Comparison of ENCODE assay signal across 9 cellular contexts in the genomic region with DNA sequence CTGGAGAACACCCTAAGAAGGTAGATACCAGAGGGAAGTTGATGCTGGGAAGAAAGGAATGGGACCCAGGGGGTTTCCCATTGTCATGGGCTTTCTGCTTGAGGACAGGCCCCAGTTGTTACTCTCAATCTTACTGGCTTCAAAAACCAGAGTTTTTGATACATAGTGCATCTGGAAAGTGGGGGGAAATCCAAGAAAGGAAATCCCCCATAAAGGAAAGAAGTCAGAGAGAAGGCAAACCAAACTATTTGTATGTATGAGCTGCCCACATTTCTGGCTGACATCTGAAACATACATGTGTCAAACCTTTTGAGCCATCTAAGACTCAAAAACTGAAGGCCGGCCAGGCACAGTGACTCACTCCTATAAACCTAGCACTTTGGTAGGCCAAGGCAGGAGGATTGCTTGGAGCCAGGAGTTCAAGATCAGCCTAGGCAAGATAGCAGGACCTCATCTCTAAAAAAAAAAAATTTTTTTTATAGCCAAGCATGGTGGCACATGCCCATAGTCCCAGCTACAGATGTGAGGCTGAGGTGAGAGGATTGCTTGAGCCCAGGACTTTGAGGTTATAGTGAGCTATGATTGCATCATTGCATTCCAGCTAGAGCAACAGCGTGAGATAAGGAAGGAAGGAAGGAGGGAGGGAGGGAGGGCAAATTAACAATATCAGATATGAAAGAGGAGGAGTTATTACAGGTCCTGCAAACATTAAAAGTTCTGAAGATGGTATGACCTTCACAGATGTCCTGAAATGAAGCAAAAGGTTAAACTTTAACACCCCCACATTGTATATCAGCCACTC. TPM values are rescaled to one million over a fixed set of nuclear protein-coding genes. Genes with fewer than 3 reads are reported as not detected.
DNase-seq lines count a peak whose midpoint lies in the region; ATAC-seq and TF ChIP-seq lines count a peak whose summit lies in the region.
"Had no signal": no experiment of that assay in that cellular context is flagged by ENCODE, and none has a peak within 500 bp of the region (broad histone marks: within the 10 kb centered on the region; RNA-seq: fewer than 3 reads in every experiment).

No MANE protein-coding gene starts in this region.

- H3K79me2 ChIP-seq in GM23338 (replicated peaks; ENCODE audit: insufficient read depth), result no peaks in the 10 kb centered on the region

- H3K27me3 Mint-ChIP-seq in GM23338 (ENCODE audit: insufficient read depth, low read depth, poor library complexity), result peaks cover 8% of the 10 kb centered on the region

- no peak overlapping the region for H3K27ac ChIP-seq in GM23338 (ENCODE audit: low read depth)
- H3K27ac ChIP-seq: SK-N-MC had no signal

- POLR2A ChIA-PET in HEK293T (lab: Yijun Ruan, JAX), result no interaction called here

- H3K36me3 ChIP-seq in adipocyte (ENCODE audit: control insufficient read depth, insufficient read depth, low read length, severe bottlenecking) (no peaks in the 10 kb centered on the region), GM23338 (ENCODE audit: insufficient read depth) (no peaks in the 10 kb centered on the region)

- CTCF ChIA-PET in HEK293T (lab: Yijun Ruan, JAX), result interaction anchor here (0.6 to 1.0 kb wide), 3 partner anchors 11 to 153 kb away, joined by 3 read pairs; a partner anchor contains a TSS

- H3K9me3 Mint-ChIP-seq in GM23338, result peaks cover 10% of the 10 kb centered on the region

- H2AFZ ChIP-seq in GM23338, result no peak overlapping the region

- H3K4me3 ChIP-seq in adipocyte (ENCODE audit: low read length) (no peak overlapping the region), GM23338 (no peak overlapping the region)
- H3K4me3 ChIP-seq: SK-N-MC had no signal

- H3K4me2 ChIP-seq in GM23338, result no peak overlapping the region

- ATAC-seq in GM19351 (IDR thresholded peaks at IDR 0.05; ENCODE audit: unreplicated experiment) (peak; percentile 81), HG03280 (IDR thresholded peaks at IDR 0.05; ENCODE audit: unreplicated experiment) (peak; percentile 65), GM23338 (no peak)

- no peak for TF ChIP-seq CTCF in GM23338 (conservative IDR thresholded peaks at IDR 0.05; ENCODE audit: low read depth in 2 of 2)

- peaks cover 3% of the 10 kb centered on the region for H3K27me3 ChIP-seq in adipocyte (replicated peaks; ENCODE audit: control insufficient read depth, insufficient read depth, low read length)
- H3K27me3 ChIP-seq in GM23338 (ENCODE audit: insufficient read depth), result no peaks in the 10 kb centered on the region

- peak; percentile 70 for DNase-seq in CMK (ENCODE audit: low read depth)
- peak; percentile 23 for DNase-seq in adipocyte (ENCODE audit: low read depth)
- no peak for DNase-seq in HEK293T (ENCODE audit: extremely low spot score)
- DNase-seq in GM23338 (ENCODE audit: low spot score), result no peak
- no peak for DNase-seq in NK-92 (lab: John Stamatoyannopoulos, UW; ENCODE audit: unreplicated experiment)
- DNase-seq in putamen (ENCODE audit: low spot score), result no peak

- H3K9me2 ChIP-seq in GM23338 (ENCODE audit: insufficient read depth), result 0 out of 2 replicates have a peak, but pooled peaks cover 2% of the 10 kb centered on the region

- H3F3A ChIP-seq in GM23338 (replicated peaks; ENCODE audit: low read depth), result no peaks in the 10 kb centered on the region

- peaks cover 6% of the 10 kb centered on the region for H3K36me3 Mint-ChIP-seq in GM23338 (ENCODE audit: low read depth)

- H3K4me3 Mint-ChIP-seq in GM23338, result no peak overlapping the region

- H3K4me1 ChIP-seq in adipocyte (ENCODE audit: control insufficient read depth, insufficient read depth, low read length) (no peaks in the 10 kb centered on the region), GM23338 (ENCODE audit: insufficient read depth) (no peaks in the 10 kb centered on the region)

- peaks cover 4% of the 10 kb centered on the region for H3K4me1 Mint-ChIP-seq in GM23338

- no peaks in the 10 kb centered on the region for H3K9me3 ChIP-seq in adipocyte (ENCODE audit: control insufficient read depth, low read length)

- H3K27ac Mint-ChIP-seq in GM23338, result no peak overlapping the region

- H4K20me1 ChIP-seq in GM23338 (replicated peaks; ENCODE audit: insufficient read depth), result no peaks in the 10 kb centered on the region

- no peak overlapping the region for H3K9ac ChIP-seq in adipocyte (ENCODE audit: low read length)

TF ChIP-seq in HEK293T, 16 proteins besides CTCF, POLR2A, EP300 and RAD21:
- TF ChIP-seq HDGF (IDR thresholded peaks at IDR 0.05; ENCODE audit: borderline replicate concordance), result no peak
- TF ChIP-seq ARNT (IDR thresholded peaks at IDR 0.05), result no peak
- no peak for TF ChIP-seq TARDBP (IDR thresholded peaks at IDR 0.05)
- no peak for TF ChIP-seq ELF4 (IDR thresholded peaks at IDR 0.05)
- no peak for TF ChIP-seq LEF1 (IDR thresholded peaks at IDR 0.05; ENCODE audit: borderline replicate concordance)

TF ChIP-seq in GM23338, 12 proteins besides CTCF, POLR2A, EP300 and RAD21 (continues in another document):
- TF ChIP-seq STAT1 (IDR thresholded peaks at IDR 0.05; ENCODE audit: unreplicated experiment) (no peak), ZNF114 (CRISPR knock-in tag; IDR thresholded peaks at IDR 0.05) (no peak), EZH2 (IDR thresholded peaks at IDR 0.05; ENCODE audit: low read depth, unreplicated experiment) (no peak), JUNB (IDR thresholded peaks at IDR 0.05; ENCODE audit: unreplicated experiment) (no peak)
- TF ChIP-seq, protein P1, sequence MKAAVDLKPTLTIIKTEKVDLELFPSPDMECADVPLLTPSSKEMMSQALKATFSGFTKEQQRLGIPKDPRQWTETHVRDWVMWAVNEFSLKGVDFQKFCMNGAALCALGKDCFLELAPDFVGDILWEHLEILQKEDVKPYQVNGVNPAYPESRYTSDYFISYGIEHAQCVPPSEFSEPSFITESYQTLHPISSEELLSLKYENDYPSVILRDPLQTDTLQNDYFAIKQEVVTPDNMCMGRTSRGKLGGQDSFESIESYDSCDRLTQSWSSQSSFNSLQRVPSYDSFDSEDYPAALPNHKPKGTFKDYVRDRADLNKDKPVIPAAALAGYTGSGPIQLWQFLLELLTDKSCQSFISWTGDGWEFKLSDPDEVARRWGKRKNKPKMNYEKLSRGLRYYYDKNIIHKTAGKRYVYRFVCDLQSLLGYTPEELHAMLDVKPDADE (IDR thresholded peaks at IDR 0.05), result no peak
- TF ChIP-seq, protein P2, sequence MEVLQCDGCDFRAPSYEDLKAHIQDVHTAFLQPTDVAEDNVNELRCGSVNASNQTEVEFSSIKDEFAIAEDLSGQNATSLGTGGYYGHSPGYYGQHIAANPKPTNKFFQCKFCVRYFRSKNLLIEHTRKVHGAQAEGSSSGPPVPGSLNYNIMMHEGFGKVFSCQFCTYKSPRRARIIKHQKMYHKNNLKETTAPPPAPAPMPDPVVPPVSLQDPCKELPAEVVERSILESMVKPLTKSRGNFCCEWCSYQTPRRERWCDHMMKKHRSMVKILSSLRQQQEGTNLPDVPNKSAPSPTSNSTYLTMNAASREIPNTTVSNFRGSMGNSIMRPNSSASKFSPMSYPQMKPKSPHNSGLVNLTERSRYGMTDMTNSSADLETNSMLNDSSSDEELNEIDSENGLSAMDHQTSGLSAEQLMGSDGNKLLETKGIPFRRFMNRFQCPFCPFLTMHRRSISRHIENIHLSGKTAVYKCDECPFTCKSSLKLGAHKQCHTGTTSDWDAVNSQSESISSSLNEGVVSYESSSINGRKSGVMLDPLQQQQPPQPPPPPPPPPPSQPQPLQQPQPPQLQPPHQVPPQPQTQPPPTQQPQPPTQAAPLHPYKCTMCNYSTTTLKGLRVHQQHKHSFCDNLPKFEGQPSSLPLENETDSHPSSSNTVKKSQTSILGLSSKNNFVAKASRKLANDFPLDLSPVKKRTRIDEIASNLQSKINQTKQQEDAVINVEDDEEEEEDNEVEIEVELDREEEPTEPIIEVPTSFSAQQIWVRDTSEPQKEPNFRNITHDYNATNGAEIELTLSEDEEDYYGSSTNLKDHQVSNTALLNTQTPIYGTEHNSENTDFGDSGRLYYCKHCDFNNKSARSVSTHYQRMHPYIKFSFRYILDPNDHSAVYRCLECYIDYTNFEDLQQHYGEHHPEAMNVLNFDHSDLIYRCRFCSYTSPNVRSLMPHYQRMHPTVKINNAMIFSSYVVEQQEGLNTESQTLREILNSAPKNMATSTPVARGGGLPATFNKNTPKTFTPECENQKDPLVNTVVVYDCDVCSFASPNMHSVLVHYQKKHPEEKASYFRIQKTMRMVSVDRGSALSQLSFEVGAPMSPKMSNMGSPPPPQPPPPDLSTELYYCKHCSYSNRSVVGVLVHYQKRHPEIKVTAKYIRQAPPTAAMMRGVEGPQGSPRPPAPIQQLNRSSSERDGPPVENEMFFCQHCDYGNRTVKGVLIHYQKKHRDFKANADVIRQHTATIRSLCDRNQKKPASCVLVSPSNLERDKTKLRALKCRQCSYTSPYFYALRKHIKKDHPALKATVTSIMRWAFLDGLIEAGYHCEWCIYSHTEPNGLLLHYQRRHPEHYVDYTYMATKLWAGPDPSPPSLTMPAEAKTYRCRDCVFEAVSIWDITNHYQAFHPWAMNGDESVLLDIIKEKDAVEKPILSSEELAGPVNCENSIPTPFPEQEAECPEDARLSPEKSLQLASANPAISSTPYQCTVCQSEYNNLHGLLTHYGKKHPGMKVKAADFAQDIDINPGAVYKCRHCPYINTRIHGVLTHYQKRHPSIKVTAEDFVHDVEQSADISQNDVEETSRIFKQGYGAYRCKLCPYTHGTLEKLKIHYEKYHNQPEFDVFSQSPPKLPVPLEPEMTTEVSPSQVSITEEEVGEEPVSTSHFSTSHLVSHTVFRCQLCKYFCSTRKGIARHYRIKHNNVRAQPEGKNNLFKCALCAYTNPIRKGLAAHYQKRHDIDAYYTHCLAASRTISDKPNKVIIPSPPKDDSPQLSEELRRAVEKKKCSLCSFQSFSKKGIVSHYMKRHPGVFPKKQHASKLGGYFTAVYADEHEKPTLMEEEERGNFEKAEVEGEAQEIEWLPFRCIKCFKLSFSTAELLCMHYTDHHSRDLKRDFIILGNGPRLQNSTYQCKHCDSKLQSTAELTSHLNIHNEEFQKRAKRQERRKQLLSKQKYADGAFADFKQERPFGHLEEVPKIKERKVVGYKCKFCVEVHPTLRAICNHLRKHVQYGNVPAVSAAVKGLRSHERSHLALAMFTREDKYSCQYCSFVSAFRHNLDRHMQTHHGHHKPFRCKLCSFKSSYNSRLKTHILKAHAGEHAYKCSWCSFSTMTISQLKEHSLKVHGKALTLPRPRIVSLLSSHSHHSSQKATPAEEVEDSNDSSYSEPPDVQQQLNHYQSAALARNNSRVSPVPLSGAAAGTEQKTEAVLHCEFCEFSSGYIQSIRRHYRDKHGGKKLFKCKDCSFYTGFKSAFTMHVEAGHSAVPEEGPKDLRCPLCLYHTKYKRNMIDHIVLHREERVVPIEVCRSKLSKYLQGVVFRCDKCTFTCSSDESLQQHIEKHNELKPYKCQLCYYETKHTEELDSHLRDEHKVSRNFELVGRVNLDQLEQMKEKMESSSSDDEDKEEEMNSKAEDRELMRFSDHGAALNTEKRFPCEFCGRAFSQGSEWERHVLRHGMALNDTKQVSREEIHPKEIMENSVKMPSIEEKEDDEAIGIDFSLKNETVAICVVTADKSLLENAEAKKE (CRISPR knock-in tag; IDR thresholded peaks at IDR 0.05), result no peak

RNA-seq across cellular contexts. Expression of a gene that starts 6.7 kb away (rescaled TPM):
- total RNA-seq in GM23338 (2014; rRNA removed; shearing (Covaris generic)), result 149 and 158 TPM in 2 replicates
- 152 and 156 TPM in 2 replicates for polyA plus RNA-seq in GM23338 (2016; fragmentation: Nextera tagmentation; extraction: Ambion mirVana)

RNA-seq across cellular contexts. Expression of a gene that starts 22.5 kb away (rescaled TPM):
- 17.0 and 20.4 TPM in 2 replicates for total RNA-seq in GM23338 (2014; rRNA removed; shearing (Covaris generic))
- polyA plus RNA-seq in GM23338 (2016; fragmentation: Nextera tagmentation; extraction: Ambion mirVana), result 37.7 and 46.5 TPM in 2 replicates

Comparison
In these comparisons a context has a peak if more than half of its experiments do, and no peak if none do; other contexts are left out.
1. DNase-seq: peak in CMK (single experiment) and adipocyte (single experiment); none in HEK293T (single experiment), GM23338 (single experiment), NK-92 (single experiment) and putamen (single experiment).